Comparison of ENCODE assay signal across 8 cellular contexts in the genomic region with DNA sequence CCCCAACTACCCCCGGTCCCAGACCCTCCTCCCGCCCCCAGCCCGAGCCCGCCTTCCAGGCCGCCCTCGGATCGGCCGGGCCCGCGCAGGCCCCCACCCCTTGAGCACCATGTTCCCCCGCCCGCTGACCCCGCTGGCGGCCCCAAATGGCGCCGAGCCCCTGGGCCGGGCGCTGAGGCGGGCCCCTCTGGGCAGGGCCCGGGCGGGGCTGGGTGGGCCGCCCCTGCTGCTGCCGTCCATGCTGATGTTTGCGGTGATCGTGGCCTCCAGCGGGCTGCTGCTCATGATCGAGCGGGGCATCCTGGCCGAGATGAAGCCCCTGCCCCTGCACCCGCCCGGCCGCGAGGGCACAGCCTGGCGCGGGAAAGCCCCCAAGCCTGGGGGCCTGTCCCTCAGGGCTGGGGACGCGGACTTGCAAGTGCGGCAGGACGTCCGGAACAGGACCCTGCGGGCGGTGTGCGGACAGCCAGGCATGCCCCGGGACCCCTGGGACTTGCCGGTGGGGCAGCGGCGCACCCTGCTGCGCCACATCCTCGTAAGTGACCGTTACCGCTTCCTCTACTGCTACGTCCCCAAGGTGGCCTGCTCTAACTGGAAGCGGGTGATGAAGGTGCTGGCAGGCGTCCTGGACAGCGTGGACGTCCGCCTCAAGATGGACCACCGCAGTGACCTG. TPM values are rescaled to one million over a fixed set of nuclear protein-coding genes. Genes with fewer than 3 reads are reported as not detected.
DNase-seq lines count a peak whose midpoint lies in the region; ATAC-seq and TF ChIP-seq lines count a peak whose summit lies in the region.

No MANE protein-coding gene starts in this region.

- H3K27me3 ChIP-seq in HUES6 (ENCODE audit: control insufficient read depth, insufficient read depth, low read length): peaks cover 6% of the 10 kb centered on the region; the same call in 1 of the 2 replicates
- H3K27me3 ChIP-seq in cardiac muscle cell: no peaks in the 10 kb centered on the region

- H3K4me3 Mint-ChIP-seq in activated T-helper 17 cell treated with anti-CD3 and anti-CD28 coated beads, Interleukin-2, amount 50 U/mL, for 72 hours: peak overlapping the region; percentile 88

- DNase-seq in Ammon's horn (ENCODE audit: low spot score) (peak; percentile 24), cardiac muscle cell (ENCODE audit: low read depth in 1 of 2, low spot score in 1 of 2) (peak; percentile 22 to 62), putamen (ENCODE audit: low spot score) (peak; percentile 7), NCI-H2171 (lab: John Stamatoyannopoulos, UW) (no peak), NCI-H1694 (lab: John Stamatoyannopoulos, UW) (no peak)

- H3K9me3 ChIP-seq in HUES6 (ENCODE audit: control insufficient read depth, insufficient read depth, low read depth, low read length): no peaks in the 10 kb centered on the region
- no peaks in the 10 kb centered on the region for H3K9me3 ChIP-seq in cardiac muscle cell (ENCODE audit: low read depth)

- peaks cover 16% of the 10 kb centered on the region for H3K36me3 ChIP-seq in HUES6 (ENCODE audit: control insufficient read depth, insufficient read depth, low read length)
- peaks cover under 1% of the 10 kb centered on the region for H3K36me3 ChIP-seq in cardiac muscle cell

- H3K4me1 Mint-ChIP-seq in activated T-helper 17 cell treated with anti-CD3 and anti-CD28 coated beads, Interleukin-2, amount 50 U/mL, for 72 hours: peaks cover 13% of the 10 kb centered on the region

- H3K27ac ChIP-seq in HUES6 (ENCODE audit: low read depth, low read length) (peak overlapping the region; percentile 12; the same call in 1 of the 2 replicates), cardiac muscle cell (peak overlapping the region; percentile 82)

- no peaks in the 10 kb centered on the region for H3K9me3 Mint-ChIP-seq in activated T-helper 17 cell treated with anti-CD3 and anti-CD28 coated beads, Interleukin-2, amount 50 U/mL, for 72 hours

- TF ChIP-seq CTCF in cardiac muscle cell (IDR thresholded peaks at IDR 0.05; ENCODE audit: low read depth, low read length): no peak

- H3K27me3 Mint-ChIP-seq in activated T-helper 17 cell treated with anti-CD3 and anti-CD28 coated beads, Interleukin-2, amount 50 U/mL, for 72 hours: no peaks in the 10 kb centered on the region

- H3K4me1 ChIP-seq in HUES6 (ENCODE audit: control insufficient read depth, insufficient read depth, low read length) (peaks cover 22% of the 10 kb centered on the region), cardiac muscle cell (ENCODE audit: low read depth) (peaks cover 5% of the 10 kb centered on the region)

- H3K36me3 Mint-ChIP-seq in activated T-helper 17 cell treated with anti-CD3 and anti-CD28 coated beads, Interleukin-2, amount 50 U/mL, for 72 hours (ENCODE audit: low read depth): peaks cover 8% of the 10 kb centered on the region

- peak; percentile 32 for ATAC-seq in GM19372 (IDR thresholded peaks at IDR 0.05; ENCODE audit: low read depth, unreplicated experiment)
- peak; percentile 52 for ATAC-seq in activated T-helper 17 cell treated with anti-CD3 and anti-CD28 coated beads, Interleukin-2, amount 50 U/mL, for 72 hours (replicated peaks)

- H3K4me3 ChIP-seq in HUES6 (ENCODE audit: low read depth, low read length) (peak overlapping the region; percentile 69), cardiac muscle cell (peak overlapping the region; percentile 71)

- peak overlapping the region; percentile 84 for H3K27ac Mint-ChIP-seq in activated T-helper 17 cell treated with anti-CD3 and anti-CD28 coated beads, Interleukin-2, amount 50 U/mL, for 72 hours

- peak overlapping the region; percentile 81 for H3K9ac ChIP-seq in HUES6 (ENCODE audit: low read length)

RNA-seq across cellular contexts. Expression of a gene that starts 0.5 kb away (rescaled TPM):
- total RNA-seq in activated T-helper 17 cell treated with anti-CD3 and anti-CD28 coated beads, Interleukin-2, amount 50 U/mL, for 72 hours: 10 to 100 TPM in 1 of 2 donors, 1 to 10 TPM in 1; 6.0 to 12.1 TPM
- 18.3 and 24.4 TPM in 2 replicates for total RNA-seq in cardiac muscle cell
- polyA plus RNA-seq in cardiac muscle cell: 22.1 and 26.0 TPM in 2 replicates

RNA-seq across cellular contexts. Expression of a gene that starts 30.5 kb away (rescaled TPM):
- 10 to 100 TPM; 16.6 to 20.3 TPM for total RNA-seq in activated T-helper 17 cell treated with anti-CD3 and anti-CD28 coated beads, Interleukin-2, amount 50 U/mL, for 72 hours
- total RNA-seq in cardiac muscle cell: 22.9 and 29.3 TPM in 2 replicates
- polyA plus RNA-seq in cardiac muscle cell: 14.9 and 15.7 TPM in 2 replicates

Comparison
In these comparisons a context has a peak if more than half of its experiments do, and no peak if none do; other contexts are left out.
1. DNase-seq: peak in Ammon's horn (single experiment), cardiac muscle cell (2 of 2) and putamen (single experiment); none in NCI-H2171 (single experiment) and NCI-H1694 (single experiment).